ENCODE assay signal across 1 cellular context in the genomic region with DNA sequence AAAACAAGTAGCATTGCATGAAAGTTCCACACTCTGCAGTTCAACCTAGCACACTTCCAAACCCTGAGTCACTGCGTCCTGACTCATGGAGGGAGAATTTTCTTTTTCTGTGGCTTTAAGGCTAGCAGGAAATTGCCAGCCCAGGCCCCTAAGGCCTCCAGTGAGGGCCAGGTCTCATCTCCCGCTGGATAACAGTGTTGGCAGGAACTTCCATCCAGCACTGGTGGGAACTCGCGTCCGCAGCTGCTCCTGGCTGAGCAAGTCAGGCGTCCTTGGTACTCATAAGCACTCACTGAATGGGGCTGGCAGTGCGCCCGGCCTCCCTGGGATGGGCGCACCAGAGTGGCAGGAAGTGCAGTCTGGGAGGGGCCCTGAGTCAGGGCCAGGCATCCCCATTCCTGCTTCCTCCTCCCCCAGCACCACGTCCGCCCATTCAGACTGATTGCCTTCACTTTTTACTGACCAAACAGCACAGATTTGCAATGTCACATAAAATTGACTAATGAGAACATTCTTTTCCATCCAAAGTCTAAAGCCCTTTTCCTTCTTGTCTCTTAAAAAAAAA.
A peak's percentile ranks its signal among the peaks of the same experiment; 100 is the strongest.
TF ChIP-seq lines count a peak whose summit lies in the region.

No MANE protein-coding gene starts in this region.

TF ChIP-seq in HEK293, 187 proteins besides CTCF, POLR2A, EP300 and RAD21 (continued from another document):
- TF ChIP-seq, protein P1, sequence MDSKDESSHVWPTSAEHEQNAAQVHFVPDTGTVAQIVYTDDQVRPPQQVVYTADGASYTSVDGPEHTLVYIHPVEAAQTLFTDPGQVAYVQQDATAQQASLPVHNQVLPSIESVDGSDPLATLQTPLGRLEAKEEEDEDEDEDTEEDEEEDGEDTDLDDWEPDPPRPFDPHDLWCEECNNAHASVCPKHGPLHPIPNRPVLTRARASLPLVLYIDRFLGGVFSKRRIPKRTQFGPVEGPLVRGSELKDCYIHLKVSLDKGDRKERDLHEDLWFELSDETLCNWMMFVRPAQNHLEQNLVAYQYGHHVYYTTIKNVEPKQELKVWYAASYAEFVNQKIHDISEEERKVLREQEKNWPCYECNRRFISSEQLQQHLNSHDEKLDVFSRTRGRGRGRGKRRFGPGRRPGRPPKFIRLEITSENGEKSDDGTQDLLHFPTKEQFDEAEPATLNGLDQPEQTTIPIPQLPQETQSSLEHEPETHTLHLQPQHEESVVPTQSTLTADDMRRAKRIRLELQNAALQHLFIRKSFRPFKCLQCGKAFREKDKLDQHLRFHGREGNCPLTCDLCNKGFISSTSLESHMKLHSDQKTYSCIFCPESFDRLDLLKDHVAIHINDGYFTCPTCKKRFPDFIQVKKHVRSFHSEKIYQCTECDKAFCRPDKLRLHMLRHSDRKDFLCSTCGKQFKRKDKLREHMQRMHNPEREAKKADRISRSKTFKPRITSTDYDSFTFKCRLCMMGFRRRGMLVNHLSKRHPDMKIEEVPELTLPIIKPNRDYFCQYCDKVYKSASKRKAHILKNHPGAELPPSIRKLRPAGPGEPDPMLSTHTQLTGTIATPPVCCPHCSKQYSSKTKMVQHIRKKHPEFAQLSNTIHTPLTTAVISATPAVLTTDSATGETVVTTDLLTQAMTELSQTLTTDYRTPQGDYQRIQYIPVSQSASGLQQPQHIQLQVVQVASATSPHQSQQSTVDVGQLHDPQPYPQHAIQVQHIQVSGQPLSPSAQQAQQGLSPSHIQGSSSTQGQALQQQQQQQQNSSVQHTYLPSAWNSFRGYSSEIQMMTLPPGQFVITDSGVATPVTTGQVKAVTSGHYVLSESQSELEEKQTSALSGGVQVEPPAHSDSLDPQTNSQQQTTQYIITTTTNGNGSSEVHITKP (tag by site-specific recombination; IDR thresholded peaks at IDR 0.05) = peak; percentile 38; the same call in 1 of the 2 replicates
- TF ChIP-seq ZNF19 (tag by site-specific recombination; IDR thresholded peaks at IDR 0.05; ENCODE audit: low read depth) = no peak
- TF ChIP-seq ZBTB17 (tag by site-specific recombination; IDR thresholded peaks at IDR 0.05) = peak; percentile 75
- TF ChIP-seq, protein P2, sequence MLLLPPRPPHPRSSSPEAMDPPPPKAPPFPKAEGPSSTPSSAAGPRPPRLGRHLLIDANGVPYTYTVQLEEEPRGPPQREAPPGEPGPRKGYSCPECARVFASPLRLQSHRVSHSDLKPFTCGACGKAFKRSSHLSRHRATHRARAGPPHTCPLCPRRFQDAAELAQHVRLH (tag by site-specific recombination; IDR thresholded peaks at IDR 0.05) = no peak
- no peak for TF ChIP-seq ZNF433 (tag by site-specific recombination; IDR thresholded peaks at IDR 0.05; ENCODE audit: low read depth)
- TF ChIP-seq ZNF335 (tag by site-specific recombination; conservative IDR thresholded peaks at IDR 0.05) = peak; percentile 85
- TF ChIP-seq, protein P3, sequence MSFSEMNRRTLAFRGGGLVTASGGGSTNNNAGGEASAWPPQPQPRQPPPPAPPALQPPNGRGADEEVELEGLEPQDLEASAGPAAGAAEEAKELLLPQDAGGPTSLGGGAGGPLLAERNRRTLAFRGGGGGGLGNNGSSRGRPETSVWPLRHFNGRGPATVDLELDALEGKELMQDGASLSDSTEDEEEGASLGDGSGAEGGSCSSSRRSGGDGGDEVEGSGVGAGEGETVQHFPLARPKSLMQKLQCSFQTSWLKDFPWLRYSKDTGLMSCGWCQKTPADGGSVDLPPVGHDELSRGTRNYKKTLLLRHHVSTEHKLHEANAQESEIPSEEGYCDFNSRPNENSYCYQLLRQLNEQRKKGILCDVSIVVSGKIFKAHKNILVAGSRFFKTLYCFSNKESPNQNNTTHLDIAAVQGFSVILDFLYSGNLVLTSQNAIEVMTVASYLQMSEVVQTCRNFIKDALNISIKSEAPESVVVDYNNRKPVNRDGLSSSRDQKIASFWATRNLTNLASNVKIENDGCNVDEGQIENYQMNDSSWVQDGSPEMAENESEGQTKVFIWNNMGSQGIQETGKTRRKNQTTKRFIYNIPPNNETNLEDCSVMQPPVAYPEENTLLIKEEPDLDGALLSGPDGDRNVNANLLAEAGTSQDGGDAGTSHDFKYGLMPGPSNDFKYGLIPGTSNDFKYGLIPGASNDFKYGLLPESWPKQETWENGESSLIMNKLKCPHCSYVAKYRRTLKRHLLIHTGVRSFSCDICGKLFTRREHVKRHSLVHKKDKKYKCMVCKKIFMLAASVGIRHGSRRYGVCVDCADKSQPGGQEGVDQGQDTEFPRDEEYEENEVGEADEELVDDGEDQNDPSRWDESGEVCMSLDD (tag by site-specific recombination; IDR thresholded peaks at IDR 0.05) = no peak
- TF ChIP-seq OSR2 (tag by site-specific recombination; IDR thresholded peaks at IDR 0.05) = no peak
- TF ChIP-seq ZNF76 (tag by site-specific recombination; IDR thresholded peaks at IDR 0.05; ENCODE audit: borderline replicate concordance, low read depth) = no peak
- peak; percentile 27; the same call in 1 of the 2 replicates for TF ChIP-seq SP7 (tag by site-specific recombination; IDR thresholded peaks at IDR 0.05)
- TF ChIP-seq ZSCAN30 (tag by site-specific recombination; IDR thresholded peaks at IDR 0.05) = no peak
- no peak for TF ChIP-seq KLF10 (tag by site-specific recombination; IDR thresholded peaks at IDR 0.05)
- TF ChIP-seq, protein P4, sequence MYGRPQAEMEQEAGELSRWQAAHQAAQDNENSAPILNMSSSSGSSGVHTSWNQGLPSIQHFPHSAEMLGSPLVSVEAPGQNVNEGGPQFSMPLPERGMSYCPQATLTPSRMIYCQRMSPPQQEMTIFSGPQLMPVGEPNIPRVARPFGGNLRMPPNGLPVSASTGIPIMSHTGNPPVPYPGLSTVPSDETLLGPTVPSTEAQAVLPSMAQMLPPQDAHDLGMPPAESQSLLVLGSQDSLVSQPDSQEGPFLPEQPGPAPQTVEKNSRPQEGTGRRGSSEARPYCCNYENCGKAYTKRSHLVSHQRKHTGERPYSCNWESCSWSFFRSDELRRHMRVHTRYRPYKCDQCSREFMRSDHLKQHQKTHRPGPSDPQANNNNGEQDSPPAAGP (tag by site-specific recombination; IDR thresholded peaks at IDR 0.05) = peak; percentile 16; the same call in 1 of the 2 replicates
- no peak for TF ChIP-seq ZNF776 (tag by site-specific recombination; IDR thresholded peaks at IDR 0.05; ENCODE audit: borderline replicate concordance)
- TF ChIP-seq ZNF571 (tag by site-specific recombination; IDR thresholded peaks at IDR 0.05) = no peak
- TF ChIP-seq, protein P5, sequence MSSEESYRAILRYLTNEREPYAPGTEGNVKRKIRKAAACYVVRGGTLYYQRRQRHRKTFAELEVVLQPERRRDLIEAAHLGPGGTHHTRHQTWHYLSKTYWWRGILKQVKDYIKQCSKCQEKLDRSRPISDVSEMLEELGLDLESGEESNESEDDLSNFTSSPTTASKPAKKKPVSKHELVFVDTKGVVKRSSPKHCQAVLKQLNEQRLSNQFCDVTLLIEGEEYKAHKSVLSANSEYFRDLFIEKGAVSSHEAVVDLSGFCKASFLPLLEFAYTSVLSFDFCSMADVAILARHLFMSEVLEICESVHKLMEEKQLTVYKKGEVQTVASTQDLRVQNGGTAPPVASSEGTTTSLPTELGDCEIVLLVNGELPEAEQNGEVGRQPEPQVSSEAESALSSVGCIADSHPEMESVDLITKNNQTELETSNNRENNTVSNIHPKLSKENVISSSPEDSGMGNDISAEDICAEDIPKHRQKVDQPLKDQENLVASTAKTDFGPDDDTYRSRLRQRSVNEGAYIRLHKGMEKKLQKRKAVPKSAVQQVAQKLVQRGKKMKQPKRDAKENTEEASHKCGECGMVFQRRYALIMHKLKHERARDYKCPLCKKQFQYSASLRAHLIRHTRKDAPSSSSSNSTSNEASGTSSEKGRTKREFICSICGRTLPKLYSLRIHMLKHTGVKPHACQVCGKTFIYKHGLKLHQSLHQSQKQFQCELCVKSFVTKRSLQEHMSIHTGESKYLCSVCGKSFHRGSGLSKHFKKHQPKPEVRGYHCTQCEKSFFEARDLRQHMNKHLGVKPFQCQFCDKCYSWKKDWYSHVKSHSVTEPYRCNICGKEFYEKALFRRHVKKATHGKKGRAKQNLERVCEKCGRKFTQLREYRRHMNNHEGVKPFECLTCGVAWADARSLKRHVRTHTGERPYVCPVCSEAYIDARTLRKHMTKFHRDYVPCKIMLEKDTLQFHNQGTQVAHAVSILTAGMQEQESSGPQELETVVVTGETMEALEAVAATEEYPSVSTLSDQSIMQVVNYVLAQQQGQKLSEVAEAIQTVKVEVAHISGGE (tag by site-specific recombination; conservative IDR thresholded peaks at IDR 0.05; ENCODE audit: low read depth) = peak; percentile 54; the same call in 1 of the 2 replicates
- no peak for TF ChIP-seq ZBTB21 (tag by site-specific recombination; IDR thresholded peaks at IDR 0.05)
- no peak for TF ChIP-seq REPIN1 (tag by site-specific recombination; IDR thresholded peaks at IDR 0.05; ENCODE audit: low read depth)
- TF ChIP-seq ZNF274 (IDR thresholded peaks at IDR 0.05; ENCODE audit: low read length) = no peak
- no peak for TF ChIP-seq ZNF274 (tag by site-specific recombination; IDR thresholded peaks at IDR 0.05; ENCODE audit: borderline replicate concordance)
- TF ChIP-seq ZNF701 (tag by site-specific recombination; IDR thresholded peaks at IDR 0.05) = no peak
- TF ChIP-seq ZNF114 (tag by site-specific recombination; IDR thresholded peaks at IDR 0.05) = no peak
- TF ChIP-seq ZNF549 (tag by site-specific recombination; IDR thresholded peaks at IDR 0.05) = no peak
- no peak for TF ChIP-seq ZNF510 (tag by site-specific recombination; IDR thresholded peaks at IDR 0.05; ENCODE audit: insufficient replicate concordance)
- TF ChIP-seq, protein P6, sequence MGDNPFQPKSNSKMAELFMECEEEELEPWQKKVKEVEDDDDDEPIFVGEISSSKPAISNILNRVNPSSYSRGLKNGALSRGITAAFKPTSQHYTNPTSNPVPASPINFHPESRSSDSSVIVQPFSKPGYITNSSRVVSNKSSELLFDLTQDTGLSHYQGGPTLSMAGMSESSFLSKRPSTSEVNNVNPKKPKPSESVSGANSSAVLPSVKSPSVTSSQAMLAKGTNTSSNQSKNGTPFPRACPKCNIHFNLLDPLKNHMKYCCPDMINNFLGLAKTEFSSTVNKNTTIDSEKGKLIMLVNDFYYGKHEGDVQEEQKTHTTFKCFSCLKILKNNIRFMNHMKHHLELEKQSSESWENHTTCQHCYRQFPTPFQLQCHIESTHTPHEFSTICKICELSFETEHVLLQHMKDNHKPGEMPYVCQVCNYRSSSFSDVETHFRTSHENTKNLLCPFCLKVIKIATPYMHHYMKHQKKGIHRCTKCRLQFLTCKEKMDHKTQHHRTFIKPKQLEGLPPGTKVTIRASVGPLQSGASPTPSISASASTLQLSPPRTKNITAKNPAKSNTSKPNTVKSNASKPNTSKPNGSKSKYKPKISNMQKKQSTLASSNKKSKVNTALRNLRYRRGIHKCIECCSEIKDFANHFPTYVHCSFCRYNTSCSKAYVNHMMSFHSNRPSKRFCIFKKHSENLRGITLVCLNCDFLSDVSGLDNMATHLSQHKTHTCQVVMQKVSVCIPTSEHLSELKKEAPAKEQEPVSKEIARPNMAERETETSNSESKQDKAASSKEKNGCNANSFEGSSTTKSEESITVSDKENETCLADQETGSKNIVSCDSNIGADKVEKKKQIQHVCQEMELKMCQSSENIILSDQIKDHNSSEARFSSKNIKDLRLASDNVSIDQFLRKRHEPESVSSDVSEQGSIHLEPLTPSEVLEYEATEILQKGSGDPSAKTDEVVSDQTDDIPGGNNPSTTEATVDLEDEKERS (tag by site-specific recombination; IDR thresholded peaks at IDR 0.05) = no peak
- no peak for TF ChIP-seq MEIS1 (CRISPR knock-in tag; IDR thresholded peaks at IDR 0.05; ENCODE audit: borderline replicate concordance)
- TF ChIP-seq ZNF214 (tag by site-specific recombination; IDR thresholded peaks at IDR 0.05; ENCODE audit: borderline replicate concordance) = no peak
- TF ChIP-seq SALL2 (tag by site-specific recombination; IDR thresholded peaks at IDR 0.05; ENCODE audit: borderline replicate concordance) = no peak
- TF ChIP-seq ZNF423 (tag by site-specific recombination; IDR thresholded peaks at IDR 0.05) = no peak
- TF ChIP-seq ZNF707 (tag by site-specific recombination; IDR thresholded peaks at IDR 0.05) = no peak
- peak; percentile 69 for TF ChIP-seq GLIS2 (tag by site-specific recombination; IDR thresholded peaks at IDR 0.05)
- TF ChIP-seq GLIS1 (tag by site-specific recombination; IDR thresholded peaks at IDR 0.05) = peak; percentile 63
- TF ChIP-seq ZNF155 (tag by site-specific recombination; IDR thresholded peaks at IDR 0.05) = no peak
- peak; percentile 34; the same call in 1 of the 2 replicates for TF ChIP-seq ZBTB20 (tag by site-specific recombination; IDR thresholded peaks at IDR 0.05)
- TF ChIP-seq, protein P7, sequence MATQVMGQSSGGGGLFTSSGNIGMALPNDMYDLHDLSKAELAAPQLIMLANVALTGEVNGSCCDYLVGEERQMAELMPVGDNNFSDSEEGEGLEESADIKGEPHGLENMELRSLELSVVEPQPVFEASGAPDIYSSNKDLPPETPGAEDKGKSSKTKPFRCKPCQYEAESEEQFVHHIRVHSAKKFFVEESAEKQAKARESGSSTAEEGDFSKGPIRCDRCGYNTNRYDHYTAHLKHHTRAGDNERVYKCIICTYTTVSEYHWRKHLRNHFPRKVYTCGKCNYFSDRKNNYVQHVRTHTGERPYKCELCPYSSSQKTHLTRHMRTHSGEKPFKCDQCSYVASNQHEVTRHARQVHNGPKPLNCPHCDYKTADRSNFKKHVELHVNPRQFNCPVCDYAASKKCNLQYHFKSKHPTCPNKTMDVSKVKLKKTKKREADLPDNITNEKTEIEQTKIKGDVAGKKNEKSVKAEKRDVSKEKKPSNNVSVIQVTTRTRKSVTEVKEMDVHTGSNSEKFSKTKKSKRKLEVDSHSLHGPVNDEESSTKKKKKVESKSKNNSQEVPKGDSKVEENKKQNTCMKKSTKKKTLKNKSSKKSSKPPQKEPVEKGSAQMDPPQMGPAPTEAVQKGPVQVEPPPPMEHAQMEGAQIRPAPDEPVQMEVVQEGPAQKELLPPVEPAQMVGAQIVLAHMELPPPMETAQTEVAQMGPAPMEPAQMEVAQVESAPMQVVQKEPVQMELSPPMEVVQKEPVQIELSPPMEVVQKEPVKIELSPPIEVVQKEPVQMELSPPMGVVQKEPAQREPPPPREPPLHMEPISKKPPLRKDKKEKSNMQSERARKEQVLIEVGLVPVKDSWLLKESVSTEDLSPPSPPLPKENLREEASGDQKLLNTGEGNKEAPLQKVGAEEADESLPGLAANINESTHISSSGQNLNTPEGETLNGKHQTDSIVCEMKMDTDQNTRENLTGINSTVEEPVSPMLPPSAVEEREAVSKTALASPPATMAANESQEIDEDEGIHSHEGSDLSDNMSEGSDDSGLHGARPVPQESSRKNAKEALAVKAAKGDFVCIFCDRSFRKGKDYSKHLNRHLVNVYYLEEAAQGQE (tag by site-specific recombination; IDR thresholded peaks at IDR 0.05) = no peak
- no peak for TF ChIP-seq ZNF112 (tag by site-specific recombination; IDR thresholded peaks at IDR 0.05)
- no peak for TF ChIP-seq ZNF266 (tag by site-specific recombination; IDR thresholded peaks at IDR 0.05; ENCODE audit: low read depth)
TF ChIP-seq in HEK293: peak in this region for 25.
